Comparison of ENCODE assay signal across 10 cellular contexts in the genomic region with DNA sequence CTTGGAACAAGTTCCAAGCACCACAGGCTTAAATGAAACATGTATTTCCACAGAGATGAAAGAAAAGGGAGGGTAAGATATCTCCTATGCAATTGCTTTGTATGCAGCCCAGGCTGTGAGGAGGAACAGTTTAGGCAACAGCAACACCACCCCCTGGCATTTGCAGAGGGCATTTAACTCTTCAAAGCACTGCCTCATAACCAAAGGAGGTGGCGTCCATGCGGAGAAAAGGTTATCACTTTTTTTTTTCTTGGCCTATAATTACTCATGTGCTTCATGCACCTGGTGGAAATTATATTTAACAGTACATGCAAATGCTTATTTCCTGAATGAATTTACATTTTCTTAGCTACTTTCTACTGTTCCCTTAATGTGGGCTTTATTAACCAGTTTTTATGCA.
DNase-seq lines count a peak whose midpoint lies in the region; ATAC-seq and TF ChIP-seq lines count a peak whose summit lies in the region.
"Had no signal": no experiment of that assay in that cellular context is flagged by ENCODE, and none has a peak within 500 bp of the region (broad histone marks: within the 10 kb centered on the region; RNA-seq: fewer than 3 reads in every experiment).

No MANE protein-coding gene starts in this region.

- in situ Hi-C loops in transverse colon (cut with MboI; ENCODE audit: low pct_ligation_motif_present in 1 of 4, low pct_unique_long_range_greater_than_20kb in 1 of 4, low sequenced_read_pairs in 3 of 4) = no loop called here

- TF ChIP-seq CTCF in fibroblast of villous mesenchyme (IDR thresholded peaks at IDR 0.05; ENCODE audit: insufficient read depth, low read depth, low read length) (peak; percentile 9), transverse colon (IDR thresholded peaks at IDR 0.05) (no peak)

- intact Hi-C loops in transverse colon (cut with DNase I; ENCODE audit: low total_unique reads) = no loop called here

- no peak overlapping the region for H3K27ac ChIP-seq in transverse colon
- H3K27ac ChIP-seq: epithelial cell of prostate had no signal

- H3K27me3 ChIP-seq in transverse colon = no peaks in the 10 kb centered on the region

- H3K4me3 ChIP-seq in fibroblast of villous mesenchyme (ENCODE audit: low read depth, low read length) (no peak overlapping the region), transverse colon (no peak overlapping the region)

- no peaks in the 10 kb centered on the region for H3K4me1 ChIP-seq in transverse colon

- no peaks in the 10 kb centered on the region for H3K36me3 ChIP-seq in transverse colon

- TF ChIP-seq POLR2A in transverse colon (IDR thresholded peaks at IDR 0.05) = no peak

- DNase-seq in fibroblast of villous mesenchyme (ENCODE audit: low read depth) = peak; percentile 12
- DNase-seq in kidney tubule cell (ENCODE audit: low spot score) = no peak
- no peak for DNase-seq in stimulated activated CD4-positive, alpha-beta T cell treated with anti-CD3 and anti-CD28 coated beads, Interleukin-15, amount 100 ng/mL, for 24 hours
- DNase-seq in DMS53 treated with DMSO at 0.1 percent for 48 hours (lab: John Stamatoyannopoulos, UW; ENCODE audit: unreplicated experiment) = no peak
- DNase-seq in transverse colon = no peak
- DNase-seq: activated CD8-positive, alpha-beta memory T cell treated with anti-CD3 and anti-CD28 coated beads, Interleukin-2, amount 50 U/mL, for 48 hours had no signal

- WGBS in transverse colon (ENCODE audit: low coverage in 1 of 2), 2 donors = 59 to 100% methylated on average over 1 to 2 of the region's 2 CpGs

- TF ChIP-seq EP300 in transverse colon (IDR thresholded peaks at IDR 0.05; ENCODE audit: low read depth) = no peak

- ATAC-seq in GM18508 (IDR thresholded peaks at IDR 0.05; ENCODE audit: insufficient read depth, unreplicated experiment) (peak; percentile 77), GM21619 (IDR thresholded peaks at IDR 0.05; ENCODE audit: unreplicated experiment) (peak; percentile 73), HG03442 (IDR thresholded peaks at IDR 0.05; ENCODE audit: unreplicated experiment) (peak; percentile 82)

- no peaks in the 10 kb centered on the region for H3K9me3 ChIP-seq in transverse colon
